Comparison of ENCODE assay signal across 8 cellular contexts in the genomic region with DNA sequence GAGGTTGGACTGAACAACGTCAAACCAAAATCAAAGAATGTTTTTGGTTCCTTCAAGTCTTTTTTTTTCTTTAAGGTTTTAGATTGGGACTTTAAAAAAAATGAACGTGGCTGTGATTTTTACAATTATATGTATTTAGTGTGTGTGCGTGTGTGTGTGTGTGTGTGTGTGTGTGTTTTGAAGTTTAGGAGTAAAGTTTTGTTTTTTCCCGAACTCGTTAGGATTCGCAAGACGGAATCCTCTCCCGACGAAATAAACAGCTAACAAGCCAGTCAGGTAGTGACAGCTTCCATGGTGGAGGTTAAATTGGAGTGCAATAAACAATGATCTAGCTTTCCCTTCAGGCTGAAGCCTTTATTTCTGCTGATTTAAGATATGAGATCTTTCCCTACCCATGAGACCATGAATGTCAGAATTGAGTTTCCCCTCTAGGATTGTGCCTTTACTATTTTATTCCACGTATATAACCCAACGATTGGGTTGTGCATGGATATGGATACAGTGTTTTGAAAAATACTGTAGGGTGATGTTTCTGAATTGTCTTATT.
A peak's percentile ranks its signal among the peaks of the same experiment; 100 is the strongest.
DNase-seq lines count a peak whose midpoint lies in the region; ATAC-seq lines count a peak whose summit lies in the region.

No MANE protein-coding gene starts in this region.

- peak overlapping the region; percentile 74 to 88 for H3K4me3 ChIP-seq in muscle layer of duodenum (ENCODE audit: low read depth in 1 of 2, low read length in 2 of 2)

- peak; percentile 5 for DNase-seq in EH (ENCODE audit: low read depth)
- DNase-seq in NCI-H526 treated with DMSO at 0.1 percent for 48 hours (lab: John Stamatoyannopoulos, UW) = peak; percentile 4
- no peak for DNase-seq in NOMO-1 (lab: John Stamatoyannopoulos, UW; ENCODE audit: unreplicated experiment in 2 of 2)

- H3K27ac ChIP-seq in cingulate gyrus (ENCODE audit: low read depth, low read length) (peak overlapping the region; percentile 87), muscle layer of duodenum (ENCODE audit: low read length) (no peak overlapping the region)

- no peaks in the 10 kb centered on the region for H3K36me3 ChIP-seq in muscle layer of duodenum (ENCODE audit: control insufficient read depth in 1 of 2, insufficient read depth in 2 of 2, low read length in 2 of 2)

- H3K9me3 ChIP-seq in muscle layer of duodenum (ENCODE audit: control insufficient read depth in 1 of 2, low read length in 2 of 2) = no peaks in the 10 kb centered on the region

- ATAC-seq in GM21390 (IDR thresholded peaks at IDR 0.05; ENCODE audit: unreplicated experiment) = no peak
- no peak for ATAC-seq in GM18498 (IDR thresholded peaks at IDR 0.05; ENCODE audit: unreplicated experiment)
- ATAC-seq in GM21515 (IDR thresholded peaks at IDR 0.05; ENCODE audit: unreplicated experiment) = no peak

- peaks cover 0 to 4% of the 10 kb centered on the region in 2 donors for H3K4me1 ChIP-seq in muscle layer of duodenum (ENCODE audit: control insufficient read depth in 1 of 2, insufficient read depth in 2 of 2, low read length in 2 of 2)

- H3K27me3 ChIP-seq in muscle layer of duodenum (ENCODE audit: low read depth, low read length) = no peaks in the 10 kb centered on the region

Comparison
In these comparisons a context has a peak if more than half of its experiments do, and no peak if none do; other contexts are left out.
1. DNase-seq: peak in EH (single experiment) and NCI-H526 treated with DMSO at 0.1 percent for 48 hours (single experiment); none in NOMO-1 (0 of 2).